ENCODE assay signal across 8 cellular contexts in genomic region chr1:25033828-25034451, GRCh38.
DNase-seq lines count a peak whose midpoint lies in the region; ATAC-seq, FAIRE-seq and TF ChIP-seq lines count a peak whose summit lies in the region.

No MANE protein-coding gene starts in this region.

- H3K27ac ChIP-seq in psoas muscle = no peak overlapping the region

- intact Hi-C loops in psoas muscle (cut with DNase I) = no loop called here

- no peaks in the 10 kb centered on the region for H3K36me3 ChIP-seq in psoas muscle (ENCODE audit: insufficient read depth in 1 of 2, low read depth in 1 of 2)

- H3K4me3 ChIP-seq in psoas muscle = no peak overlapping the region

- no peak for TF ChIP-seq CTCF in psoas muscle (IDR thresholded peaks at IDR 0.05)

- H3K4me1 ChIP-seq in psoas muscle = no peaks in the 10 kb centered on the region

- H3K27me3 ChIP-seq in psoas muscle (ENCODE audit: insufficient read depth in 3 of 3, low read length in 2 of 3) = peaks cover 0 to 10% (median 0%) of the 10 kb centered on the region in 3 donors

- peak; percentile 52 for DNase-seq in GM12892 (ENCODE audit: insufficient read length)
- peak; percentile 97 for DNase-seq in NOMO-1 treated with DMSO at 0.1 percent for 48 hours (lab: John Stamatoyannopoulos, UW; ENCODE audit: unreplicated experiment)
- peak; percentile 33 to 65 for DNase-seq in psoas muscle
- DNase-seq in HuH-7.5 (ENCODE audit: low spot score) = no peak
- DNase-seq in inferior parietal cortex (ENCODE audit: extremely low spot score) = no peak
- no peak for DNase-seq in NCI-H1930 (lab: John Stamatoyannopoulos, UW)

- H3K9me3 ChIP-seq in psoas muscle = no peaks in the 10 kb centered on the region

- peak; percentile 57 for TF ChIP-seq POLR2A in GM12892 (IDR thresholded peaks at IDR 0.05; ENCODE audit: low read depth, low read length)

- peak; percentile 5 for ATAC-seq in esophagus mucosa
- peak in 1 of 4 donors; percentile 24 for ATAC-seq in psoas muscle
- ATAC-seq in HG03039 (IDR thresholded peaks at IDR 0.05; ENCODE audit: unreplicated experiment) = no peak

- peak; percentile 96 for FAIRE-seq in GM12892 (lab: Jason Lieb, UNC)

- 71 to 79% (median 76%) methylated on average over 21 to 23 of the region's 23 CpGs for WGBS in psoas muscle, 3 donors

Comparison
In these comparisons a context has a peak if more than half of its experiments do, and no peak if none do; other contexts are left out.
1. DNase-seq: peak in GM12892 (single experiment), NOMO-1 treated with DMSO at 0.1 percent for 48 hours (single experiment) and psoas muscle (2 of 2); none in HuH-7.5 (single experiment), inferior parietal cortex (single experiment) and NCI-H1930 (0 of 2).